In genomic region chr12:132258543-132258942, GRCh38 we compare ENCODE assay signal across 26 cellular contexts.
"Had no signal": no experiment of that assay in that cellular context is flagged by ENCODE, and none has a peak within 500 bp of the region (broad histone marks: within the 10 kb centered on the region; RNA-seq: fewer than 3 reads in every experiment).

No MANE protein-coding gene starts in this region.

- H3K27me3 ChIP-seq: neutrophil, testis, thyroid gland, transverse colon, upper lobe of left lung, vagina had no signal

- H3K9ac ChIP-seq: parathyroid adenoma had no signal

- ATAC-seq: heart left ventricle; lower lobe of right lung; sciatic nerve; stimulated activated naive B cell treated with anti-CD40 and anti-IgM and Interleukin-4, amounts not matched to agents 10 μg/mL and 1 μg/mL and 100 μg/mL, for 72 hours; stimulated activated naive CD8-positive, alpha-beta T cell treated with anti-CD3 and anti-CD28 coated beads, Interleukin-15, Interleukin-2, amounts not matched to agents 100 U/mL and 50 U/mL, for 24 hours had no signal

- FAIRE-seq: islet of Langerhans had no signal

- H3K4me3 ChIP-seq: heart left ventricle, lower lobe of right lung, psoas muscle, skin epidermis, stomach, testis, thyroid gland, transverse colon, upper lobe of left lung, vagina had no signal

- H3K36me3 ChIP-seq: heart left ventricle, lower lobe of right lung, neutrophil, stomach, transverse colon, upper lobe of left lung, vagina had no signal

- H3K9me3 ChIP-seq: heart left ventricle, lower lobe of right lung, neutrophil, psoas muscle, stomach, testis, thyroid gland, transverse colon, upper lobe of left lung, vagina had no signal

- DNase-seq: hypothalamus; immature natural killer cell; lower lobe of right lung; mammary epithelial cell; mesenchymal stem cell; naive B cell; occipital lobe; psoas muscle; stimulated activated CD4-positive, alpha-beta T cell treated with anti-CD3 and anti-CD28 coated beads, Interleukin-12 subunit alpha, Interleukin-12 subunit beta, amount 100 ng/mL, for 4 hours; stimulated activated CD4-positive, alpha-beta T cell treated with anti-CD3 and anti-CD28 coated beads, Interleukin-15, amount 100 ng/mL, for 24 hours; stimulated activated CD4-positive, alpha-beta T cell treated with anti-CD3 and anti-CD28 coated beads, Interleukin-2, amount 100 ng/mL, for 24 hours; stimulated activated CD4-positive, alpha-beta T cell treated with anti-CD3 and anti-CD28 coated beads, Interleukin-4, amount 100 ng/mL, for 1 hour; stimulated activated naive B cell treated with anti-CD40 and anti-IgM and Interleukin-4, amounts not matched to agents 10 μg/mL and 1 μg/mL and 100 μg/mL, for 72 hours; stimulated activated naive CD8-positive, alpha-beta T cell treated with anti-CD3 and anti-CD28 coated beads, Interleukin-15, Interleukin-2, amounts not matched to agents 100 U/mL and 50 U/mL, for 24 hours; stomach; testis; thyroid gland; transverse colon; upper lobe of left lung had no signal

- H3K27ac ChIP-seq: heart left ventricle, lower lobe of right lung, neutrophil, parathyroid adenoma, psoas muscle, skin epidermis, stomach, testis, thyroid gland, transverse colon, upper lobe of left lung, vagina had no signal

- H3K4me1 ChIP-seq: heart left ventricle, lower lobe of right lung, parathyroid adenoma, psoas muscle, stomach, testis, transverse colon, upper lobe of left lung, vagina had no signal
